10 cellular contexts compared by ENCODE assay signal in genomic region chr2:201261911-201262310, GRCh38. TPM values are rescaled to one million over a fixed set of nuclear protein-coding genes. Genes with fewer than 3 reads are reported as not detected.
DNase-seq lines count a peak whose midpoint lies in the region; ATAC-seq lines count a peak whose summit lies in the region.
"Had no signal": no experiment of that assay in that cellular context is flagged by ENCODE, and none has a peak within 500 bp of the region (broad histone marks: within the 10 kb centered on the region; RNA-seq: fewer than 3 reads in every experiment).

No MANE protein-coding gene starts in this region.

- peak overlapping the region; percentile 93 to 100 (median 98) for H3K27ac Mint-ChIP-seq in CD4-positive, CD25-positive, alpha-beta regulatory T cell
- H3K27ac Mint-ChIP-seq in activated naive CD8-positive, alpha-beta T cell treated with anti-CD3 and anti-CD28 coated beads for 36 hours: peak overlapping the region; percentile 96
- peak overlapping the region; percentile 89 to 100 (median 98) for H3K27ac Mint-ChIP-seq in naive thymus-derived CD4-positive, alpha-beta T cell

- peak overlapping the region; percentile 98 for H3K27ac ChIP-seq in CD4-positive, CD25-positive, alpha-beta regulatory T cell (ENCODE audit: insufficient read depth, low read length, poor library complexity, severe bottlenecking)
- H3K27ac ChIP-seq in naive thymus-derived CD4-positive, alpha-beta T cell (ENCODE audit: low read depth, low read length): peak overlapping the region; percentile 91

- peaks cover 9% of the 10 kb centered on the region for H3K36me3 ChIP-seq in CD4-positive, CD25-positive, alpha-beta regulatory T cell (ENCODE audit: control insufficient read depth, insufficient read depth, low read length)
- peaks cover 0 to 8% (median 7%) of the 10 kb centered on the region in 3 experiments for H3K36me3 ChIP-seq in naive thymus-derived CD4-positive, alpha-beta T cell (ENCODE audit: control insufficient read depth in 2 of 3, insufficient read depth in 3 of 3, low read length in 3 of 3)
- H3K36me3 ChIP-seq: right lobe of liver had no signal

- H3K27me3 Mint-ChIP-seq in CD4-positive, CD25-positive, alpha-beta regulatory T cell: peaks cover 9% of the 10 kb centered on the region
- no peaks in the 10 kb centered on the region for H3K27me3 Mint-ChIP-seq in activated naive CD8-positive, alpha-beta T cell treated with anti-CD3 and anti-CD28 coated beads for 36 hours
- no peaks in the 10 kb centered on the region for H3K27me3 Mint-ChIP-seq in naive thymus-derived CD4-positive, alpha-beta T cell

- H3K9me3 ChIP-seq in CD4-positive, CD25-positive, alpha-beta regulatory T cell (ENCODE audit: control insufficient read depth in 2 of 2, low read length in 2 of 2): no peaks in the 10 kb centered on the region
- no peaks in the 10 kb centered on the region for H3K9me3 ChIP-seq in naive thymus-derived CD4-positive, alpha-beta T cell (ENCODE audit: control insufficient read depth in 2 of 3, low read length in 3 of 3)
- H3K9me3 ChIP-seq: right lobe of liver had no signal

- POLR2A ChIA-PET in naive thymus-derived CD4-positive, alpha-beta T cell (lab: Charles Lee): interaction anchor here (0.6 to 8.1 kb wide), 14 partner anchors 8 to 373 kb away, joined by 3 to 77 read pairs (median 5); partner anchors contain the start of genes CASP10, NIF3L1 and PPIL3

- intact Hi-C loops in naive thymus-derived CD4-positive, alpha-beta T cell (cut with micrococcal nuclease): loop anchor here (2.0 kb wide), 5 partner anchors 15 to 771 kb away; partner anchors contain the start of genes BZW1 (in 1 of the 2), FZD7 (in 1 of the 2) and TMEM237 (in 1 of the 2)
- intact Hi-C loops in sciatic nerve (cut with DNase I): no loop called here

- H3K4me3 Mint-ChIP-seq in CD4-positive, CD25-positive, alpha-beta regulatory T cell: peak overlapping the region; percentile 96 to 100 (median 98)
- peak overlapping the region; percentile 91 for H3K4me3 Mint-ChIP-seq in activated naive CD8-positive, alpha-beta T cell treated with anti-CD3 and anti-CD28 coated beads for 36 hours
- peak overlapping the region; percentile 94 to 100 (median 99) for H3K4me3 Mint-ChIP-seq in naive thymus-derived CD4-positive, alpha-beta T cell

- H3K4me1 Mint-ChIP-seq in CD4-positive, CD25-positive, alpha-beta regulatory T cell: peaks cover 20 to 80% (median 54%) of the 10 kb centered on the region in 4 donors
- H3K4me1 Mint-ChIP-seq in activated naive CD8-positive, alpha-beta T cell treated with anti-CD3 and anti-CD28 coated beads for 36 hours: peaks cover 79% of the 10 kb centered on the region
- peaks cover 59 to 91% (median 78%) of the 10 kb centered on the region in 7 donors for H3K4me1 Mint-ChIP-seq in naive thymus-derived CD4-positive, alpha-beta T cell

- no peak for ATAC-seq in CD4-positive, CD25-positive, alpha-beta regulatory T cell (ENCODE audit: low read depth in 2 of 2)
- ATAC-seq in naive thymus-derived CD4-positive, alpha-beta T cell: no peak
- ATAC-seq in sciatic nerve (no peak), HG03460 (IDR thresholded peaks at IDR 0.05; ENCODE audit: unreplicated experiment) (no peak)
- ATAC-seq: right lobe of liver had no signal

- DNase-seq in CD4-positive, CD25-positive, alpha-beta regulatory T cell: peak in 2 of 3 donors; percentile 54 to 63
- DNase-seq in Jurkat, Clone E6-1 (ENCODE audit: low read depth, low spot score): no peak
- no peak for DNase-seq in activated naive CD8-positive, alpha-beta T cell treated with anti-CD3 and anti-CD28 coated beads for 36 hours
- peak in 7 of 9 donors; percentile 32 to 56 (median 52) for DNase-seq in naive thymus-derived CD4-positive, alpha-beta T cell
- DNase-seq in sciatic nerve (ENCODE audit: low spot score) (no peak), DMS53 (lab: John Stamatoyannopoulos, UW) (no peak), D341Med (ENCODE audit: low spot score) (no peak)
- DNase-seq: NCI-H2227 treated with DMSO at 0.1 percent for 48 hours, right lobe of liver had no signal

- H3K36me3 Mint-ChIP-seq in CD4-positive, CD25-positive, alpha-beta regulatory T cell: peaks cover 29% of the 10 kb centered on the region
- H3K36me3 Mint-ChIP-seq in activated naive CD8-positive, alpha-beta T cell treated with anti-CD3 and anti-CD28 coated beads for 36 hours: peaks cover 38% of the 10 kb centered on the region
- H3K36me3 Mint-ChIP-seq in naive thymus-derived CD4-positive, alpha-beta T cell: peaks cover 5 to 30% (median 13%) of the 10 kb centered on the region in 5 donors

- CTCF ChIA-PET in naive thymus-derived CD4-positive, alpha-beta T cell (lab: Charles Lee): interaction anchor here (0.6 to 8.9 kb wide), 9 partner anchors 9 to 360 kb away, joined by 3 to 64 read pairs (median 4); no protein-coding TSS in a partner anchor

- no peaks in the 10 kb centered on the region for H3K9me3 Mint-ChIP-seq in CD4-positive, CD25-positive, alpha-beta regulatory T cell
- no peaks in the 10 kb centered on the region for H3K9me3 Mint-ChIP-seq in activated naive CD8-positive, alpha-beta T cell treated with anti-CD3 and anti-CD28 coated beads for 36 hours
- H3K9me3 Mint-ChIP-seq in naive thymus-derived CD4-positive, alpha-beta T cell: peaks cover 0 to 4% (median 0%) of the 10 kb centered on the region in 11 donors

- no peaks in the 10 kb centered on the region for H3K27me3 ChIP-seq in CD4-positive, CD25-positive, alpha-beta regulatory T cell (ENCODE audit: control insufficient read depth, insufficient read depth, low read length)
- H3K27me3 ChIP-seq in naive thymus-derived CD4-positive, alpha-beta T cell (ENCODE audit: control insufficient read depth in 2 of 2, insufficient read depth in 2 of 2, low read length in 2 of 2): no peaks in the 10 kb centered on the region
- H3K27me3 ChIP-seq: right lobe of liver had no signal

- H3K4me1 ChIP-seq in CD4-positive, CD25-positive, alpha-beta regulatory T cell (ENCODE audit: control insufficient read depth, insufficient read depth, low read length, poor library complexity, severe bottlenecking): peaks cover 85% of the 10 kb centered on the region
- peaks cover 57 to 65% of the 10 kb centered on the region in 2 donors for H3K4me1 ChIP-seq in naive thymus-derived CD4-positive, alpha-beta T cell (ENCODE audit: control insufficient read depth in 2 of 2, insufficient read depth in 2 of 2, low read length in 2 of 2)

- peak overlapping the region; percentile 100 for H3K4me3 ChIP-seq in CD4-positive, CD25-positive, alpha-beta regulatory T cell (ENCODE audit: low read depth, low read length)
- H3K4me3 ChIP-seq in Jurkat, Clone E6-1 (ENCODE audit: low read length): peak overlapping the region; percentile 79
- H3K4me3 ChIP-seq in naive thymus-derived CD4-positive, alpha-beta T cell (ENCODE audit: low read length): peak overlapping the region; percentile 96
- H3K4me3 ChIP-seq: right lobe of liver had no signal

RNA-seq across cellular contexts. Expression of gene CASP8, which starts 1.6 kb away (rescaled TPM):
- 254 TPM for total RNA-seq in CD4-positive, CD25-positive, alpha-beta regulatory T cell
- 100 to 1,000 TPM in 1 of 4 donors, 10 to 100 TPM in 3; 63.8 to 112 (median 94.1) TPM for polyA plus RNA-seq in CD4-positive, CD25-positive, alpha-beta regulatory T cell
- 41.9 TPM for polyA plus RNA-seq in Jurkat, Clone E6-1 (2012; ENCODE audit: insufficient read depth, insufficient read length)
- total RNA-seq in activated naive CD8-positive, alpha-beta T cell treated with anti-CD3 and anti-CD28 coated beads for 36 hours: 10 to 100 TPM; 36.2 to 37.9 TPM
- 100 to 1,000 TPM in 3 of 5 experiments, 10 to 100 TPM in 2; 84.9 to 159 (median 150) TPM for total RNA-seq in naive thymus-derived CD4-positive, alpha-beta T cell
- polyA plus RNA-seq in naive thymus-derived CD4-positive, alpha-beta T cell: 10 to 100 TPM; 38.9 to 78.1 TPM
- 12.1 TPM for total RNA-seq in sciatic nerve

Comparison
In these comparisons a context has a peak if more than half of its experiments do, and no peak if none do; other contexts are left out.
1. DNase-seq: peak in CD4-positive, CD25-positive, alpha-beta regulatory T cell (2 of 3) and naive thymus-derived CD4-positive, alpha-beta T cell (7 of 9); none in Jurkat, Clone E6-1 (single experiment), activated naive CD8-positive, alpha-beta T cell treated with anti-CD3 and anti-CD28 coated beads for 36 hours (single experiment), sciatic nerve (single experiment), DMS53 (single experiment) and D341Med (single experiment).
2. Peak in every context shown above with its lines, with median percentiles within 50 percentile points of each other: H3K4me3 ChIP-seq, H3K27ac Mint-ChIP-seq and H3K4me3 Mint-ChIP-seq.